8 cellular contexts compared by ENCODE assay signal in genomic region chr4:183797041-183797444, GRCh38.
DNase-seq lines count a peak whose midpoint lies in the region; ATAC-seq and TF ChIP-seq lines count a peak whose summit lies in the region.

No MANE protein-coding gene starts in this region.

- H3K27me3 ChIP-seq in effector memory CD4-positive, alpha-beta T cell (replicated peaks; ENCODE audit: control insufficient read depth, insufficient read depth, low read length, poor library complexity, severe bottlenecking), result peaks cover 8% of the 10 kb centered on the region

- peaks cover 3% of the 10 kb centered on the region for H3K4me1 ChIP-seq in effector memory CD4-positive, alpha-beta T cell (ENCODE audit: control insufficient read depth, insufficient read depth, low read length, poor library complexity, severe bottlenecking)

- TF ChIP-seq CTCF in GM13977 (IDR thresholded peaks at IDR 0.05; ENCODE audit: extremely low read depth, insufficient read depth, missing control alignments), result no peak

- peak; percentile 41 for DNase-seq in DMS79 treated with DMSO at 0.1 percent for 48 hours (lab: John Stamatoyannopoulos, UW)
- DNase-seq in SW 1271 (lab: John Stamatoyannopoulos, UW), result peak; percentile 5 to 55
- peak; percentile 67 for DNase-seq in Right ventricle myocardium superior
- peak; percentile 28 for DNase-seq in putamen (ENCODE audit: low spot score)
- no peak for DNase-seq in stimulated activated CD4-positive, alpha-beta T cell treated with anti-CD3 and anti-CD28 coated beads, Interleukin-4, amount 100 ng/mL, for 1 hour
- DNase-seq in effector memory CD4-positive, alpha-beta T cell, result no peak
- DNase-seq in GM13977 (ENCODE audit: low spot score), result no peak

- ATAC-seq in Right ventricle myocardium superior (ENCODE audit: poor library complexity) (peak; percentile 82), HG03469 (IDR thresholded peaks at IDR 0.05; ENCODE audit: unreplicated experiment) (no peak)

- no peaks in the 10 kb centered on the region for H3K36me3 ChIP-seq in effector memory CD4-positive, alpha-beta T cell (ENCODE audit: control insufficient read depth, insufficient read depth, low read length)

- peaks cover 9% of the 10 kb centered on the region for H3K9me3 ChIP-seq in effector memory CD4-positive, alpha-beta T cell (ENCODE audit: control insufficient read depth, low read length)

- in situ Hi-C loops in GM13977 (cut with MboI; ENCODE audit: low pct_unique_long_range_greater_than_20kb, low sequenced_read_pairs, unreplicated experiment), result no loop called here

- H3K4me3 ChIP-seq in effector memory CD4-positive, alpha-beta T cell (ENCODE audit: insufficient read depth, low read depth, low read length, poor library complexity, severe bottlenecking), result no peak overlapping the region

- no peak overlapping the region for H3K27ac ChIP-seq in effector memory CD4-positive, alpha-beta T cell (ENCODE audit: insufficient read depth, low read length, poor library complexity, severe bottlenecking)

- intact Hi-C loops in Right ventricle myocardium superior (cut with DNase I), result loop anchor here (5.0 kb wide), 1 partner anchor 75 kb away; no protein-coding TSS in a partner anchor

Comparison
In these comparisons a context has a peak if more than half of its experiments do, and no peak if none do; other contexts are left out.
1. DNase-seq: peak in DMS79 treated with DMSO at 0.1 percent for 48 hours (single experiment), SW 1271 (2 of 2), Right ventricle myocardium superior (single experiment) and putamen (single experiment); none in stimulated activated CD4-positive, alpha-beta T cell treated with anti-CD3 and anti-CD28 coated beads, Interleukin-4, amount 100 ng/mL, for 1 hour (single experiment), effector memory CD4-positive, alpha-beta T cell (0 of 3) and GM13977 (single experiment).